ENCODE assay signal across 7 cellular contexts in genomic region chr16:71893888-71894228, GRCh38. TPM values are rescaled to one million over a fixed set of nuclear protein-coding genes. Genes with fewer than 3 reads are reported as not detected.
DNase-seq lines count a peak whose midpoint lies in the region; ATAC-seq and TF ChIP-seq lines count a peak whose summit lies in the region.

No MANE protein-coding gene starts in this region.

- H3K36me3 Mint-ChIP-seq in HFFc6 (ENCODE audit: low read depth), result peaks cover 11% of the 10 kb centered on the region
- peaks cover 6% of the 10 kb centered on the region for H3K36me3 Mint-ChIP-seq in activated T-helper 1 cell treated with anti-CD3 and anti-CD28 coated beads, Interleukin-12 subunit alpha, Interleukin-12 subunit beta, Interleukin-2, Interleukin-4 antibody, amounts not matched to agents 30 ng/mL and 10 ng/mL and 1 ng/mL, durations not matched to agents 14 hours and 24 hours and 36 hours (ENCODE audit: low read depth)

- H3K9me3 Mint-ChIP-seq in HFFc6, result no peaks in the 10 kb centered on the region
- H3K9me3 Mint-ChIP-seq in activated T-helper 1 cell treated with anti-CD3 and anti-CD28 coated beads, Interleukin-12 subunit alpha, Interleukin-12 subunit beta, Interleukin-2, Interleukin-4 antibody, amounts not matched to agents 30 ng/mL and 10 ng/mL and 1 ng/mL, durations not matched to agents 14 hours and 24 hours and 36 hours, result no peaks in the 10 kb centered on the region
- H3K9me3 Mint-ChIP-seq in stimulated activated naive CD8-positive, alpha-beta T cell treated with anti-CD3 and anti-CD28 coated beads, Interleukin-15, amount 100 ng/mL, for 72 hours, result no peaks in the 10 kb centered on the region

- no peak for ATAC-seq in stimulated activated naive CD8-positive, alpha-beta T cell treated with anti-CD3 and anti-CD28 coated beads, Interleukin-15, amount 100 ng/mL, for 72 hours

- H3K4me3 ChIP-seq in iPS-18c (ENCODE audit: insufficient read depth, low read depth, low read length), result peak overlapping the region; percentile 70

- H3K4me1 Mint-ChIP-seq in HFFc6 (ENCODE audit: low read depth), result peaks cover 18% of the 10 kb centered on the region
- peaks cover 11% of the 10 kb centered on the region for H3K4me1 Mint-ChIP-seq in activated T-helper 1 cell treated with anti-CD3 and anti-CD28 coated beads, Interleukin-12 subunit alpha, Interleukin-12 subunit beta, Interleukin-2, Interleukin-4 antibody, amounts not matched to agents 30 ng/mL and 10 ng/mL and 1 ng/mL, durations not matched to agents 14 hours and 24 hours and 36 hours (ENCODE audit: low read depth)
- peaks cover 29% of the 10 kb centered on the region for H3K4me1 Mint-ChIP-seq in stimulated activated naive CD8-positive, alpha-beta T cell treated with anti-CD3 and anti-CD28 coated beads, Interleukin-15, amount 100 ng/mL, for 72 hours

- POLR2A ChIA-PET in HEK293T (lab: Yijun Ruan, JAX), result interaction anchor here (1.2 kb wide), 2 partner anchors 9 to 11 kb away, joined by 5 read pairs; no protein-coding TSS in a partner anchor

- H3K27me3 Mint-ChIP-seq in HFFc6 (ENCODE audit: insufficient read depth), result no peaks in the 10 kb centered on the region; the same call in none of the 2 replicates
- no peaks in the 10 kb centered on the region for H3K27me3 Mint-ChIP-seq in activated T-helper 1 cell treated with anti-CD3 and anti-CD28 coated beads, Interleukin-12 subunit alpha, Interleukin-12 subunit beta, Interleukin-2, Interleukin-4 antibody, amounts not matched to agents 30 ng/mL and 10 ng/mL and 1 ng/mL, durations not matched to agents 14 hours and 24 hours and 36 hours (ENCODE audit: insufficient read depth)
- H3K27me3 Mint-ChIP-seq in stimulated activated naive CD8-positive, alpha-beta T cell treated with anti-CD3 and anti-CD28 coated beads, Interleukin-15, amount 100 ng/mL, for 72 hours, result no peaks in the 10 kb centered on the region

- TF ChIP-seq CTCF in HFFc6 (IDR thresholded peaks at IDR 0.05), result no peak

- H3K9me3 ChIP-seq in iPS-18c (ENCODE audit: control insufficient read depth, insufficient read depth, low read length), result no peaks in the 10 kb centered on the region

- CTCF ChIA-PET in HEK293T (lab: Yijun Ruan, JAX), result interaction anchor here (1.2 kb wide), 1 partner anchor 11 kb away, joined by 3 read pairs; no protein-coding TSS in a partner anchor

- H3K27ac Mint-ChIP-seq in HFFc6, result peak overlapping the region; percentile 98
- H3K27ac Mint-ChIP-seq in activated T-helper 1 cell treated with anti-CD3 and anti-CD28 coated beads, Interleukin-12 subunit alpha, Interleukin-12 subunit beta, Interleukin-2, Interleukin-4 antibody, amounts not matched to agents 30 ng/mL and 10 ng/mL and 1 ng/mL, durations not matched to agents 14 hours and 24 hours and 36 hours, result peak overlapping the region; percentile 91
- H3K27ac Mint-ChIP-seq in stimulated activated naive CD8-positive, alpha-beta T cell treated with anti-CD3 and anti-CD28 coated beads, Interleukin-15, amount 100 ng/mL, for 72 hours, result peak overlapping the region in 1 of 2 donors; percentile 99

- intact Hi-C loops in activated T-helper 1 cell treated with anti-CD3 and anti-CD28 coated beads, Interleukin-12 subunit alpha, Interleukin-12 subunit beta, Interleukin-2, Interleukin-4 antibody, amounts not matched to agents 30 ng/mL and 10 ng/mL and 1 ng/mL, durations not matched to agents 14 hours and 24 hours and 36 hours (cut with micrococcal nuclease), result loop anchor here (2.0 kb wide), 1 partner anchor 13 kb away; no protein-coding TSS in a partner anchor

- DNase-seq in HFFc6, result no peak
- no peak for DNase-seq in activated T-helper 1 cell treated with anti-CD3 and anti-CD28 coated beads, Interleukin-12 subunit alpha, Interleukin-12 subunit beta, Interleukin-2, Interleukin-4 antibody, amounts not matched to agents 30 ng/mL and 10 ng/mL and 1 ng/mL, durations not matched to agents 14 hours and 24 hours and 36 hours (ENCODE audit: low spot score)
- no peak for DNase-seq in stimulated activated naive CD8-positive, alpha-beta T cell treated with anti-CD3 and anti-CD28 coated beads, Interleukin-15, amount 100 ng/mL, for 72 hours
- DNase-seq in HEK293T (ENCODE audit: extremely low spot score), result no peak
- DNase-seq in cerebellum (ENCODE audit: low spot score), result no peak
- DNase-seq in activated gamma-delta T cell (lab: John Stamatoyannopoulos, UW), result no peak

- peak overlapping the region; percentile 98 for H3K4me3 Mint-ChIP-seq in HFFc6
- H3K4me3 Mint-ChIP-seq in activated T-helper 1 cell treated with anti-CD3 and anti-CD28 coated beads, Interleukin-12 subunit alpha, Interleukin-12 subunit beta, Interleukin-2, Interleukin-4 antibody, amounts not matched to agents 30 ng/mL and 10 ng/mL and 1 ng/mL, durations not matched to agents 14 hours and 24 hours and 36 hours, result peak overlapping the region; percentile 90
- peak overlapping the region; percentile 98 to 99 for H3K4me3 Mint-ChIP-seq in stimulated activated naive CD8-positive, alpha-beta T cell treated with anti-CD3 and anti-CD28 coated beads, Interleukin-15, amount 100 ng/mL, for 72 hours

TF ChIP-seq in HEK293T, 16 proteins besides CTCF, POLR2A, EP300 and RAD21:
- TF ChIP-seq TARDBP (IDR thresholded peaks at IDR 0.05) (no peak), FOXK2 (IDR thresholded peaks at IDR 0.05) (no peak), PKNOX1 (IDR thresholded peaks at IDR 0.05) (no peak), BHLHE40 (IDR thresholded peaks at IDR 0.05; ENCODE audit: borderline replicate concordance) (no peak), CTBP1 (IDR thresholded peaks at IDR 0.05; ENCODE audit: borderline replicate concordance) (no peak), SP1 (IDR thresholded peaks at IDR 0.05) (no peak), HDGF (IDR thresholded peaks at IDR 0.05; ENCODE audit: borderline replicate concordance) (no peak), LEF1 (IDR thresholded peaks at IDR 0.05; ENCODE audit: borderline replicate concordance) (no peak), ELF4 (IDR thresholded peaks at IDR 0.05) (no peak)

RNA-seq across cellular contexts. Expression of gene IST1, which starts 1.5 kb away (rescaled TPM):
- total RNA-seq in HFFc6 (2021; fragmentation: NEBNext Ultra II Directional; extraction: Animal tissue kit (Norgen Biotek cat#: 25700)), result 100 to 1,000 TPM; 113 to 136 (median 125) TPM
- total RNA-seq in activated T-helper 1 cell treated with anti-CD3 and anti-CD28 coated beads, Interleukin-12 subunit alpha, Interleukin-12 subunit beta, Interleukin-2, Interleukin-4 antibody, amounts not matched to agents 30 ng/mL and 10 ng/mL and 1 ng/mL, durations not matched to agents 14 hours and 24 hours and 36 hours, result 156 and 169 TPM in 2 replicates
- 134 TPM for total RNA-seq in cerebellum

RNA-seq across cellular contexts. Expression of gene ZNF821, which starts 9.9 kb away (rescaled TPM):
- total RNA-seq in HFFc6 (2021; fragmentation: NEBNext Ultra II Directional; extraction: Animal tissue kit (Norgen Biotek cat#: 25700)), result 1 to 10 TPM; 4.1 to 6.2 (median 4.7) TPM
- 6.4 and 7.4 TPM in 2 replicates for total RNA-seq in activated T-helper 1 cell treated with anti-CD3 and anti-CD28 coated beads, Interleukin-12 subunit alpha, Interleukin-12 subunit beta, Interleukin-2, Interleukin-4 antibody, amounts not matched to agents 30 ng/mL and 10 ng/mL and 1 ng/mL, durations not matched to agents 14 hours and 24 hours and 36 hours
- total RNA-seq in cerebellum, result 22.2 TPM

RNA-seq across cellular contexts. Expression of gene ATXN1L, which starts 48.1 kb away (rescaled TPM):
- total RNA-seq in HFFc6 (2021; fragmentation: NEBNext Ultra II Directional; extraction: Animal tissue kit (Norgen Biotek cat#: 25700)), result 10 to 100 TPM; 14.9 to 19.0 (median 17.2) TPM
- 20.1 and 20.6 TPM in 2 replicates for total RNA-seq in activated T-helper 1 cell treated with anti-CD3 and anti-CD28 coated beads, Interleukin-12 subunit alpha, Interleukin-12 subunit beta, Interleukin-2, Interleukin-4 antibody, amounts not matched to agents 30 ng/mL and 10 ng/mL and 1 ng/mL, durations not matched to agents 14 hours and 24 hours and 36 hours
- 13.2 TPM for total RNA-seq in cerebellum
